Comparison of ENCODE assay signal across 11 cellular contexts in the genomic region with DNA sequence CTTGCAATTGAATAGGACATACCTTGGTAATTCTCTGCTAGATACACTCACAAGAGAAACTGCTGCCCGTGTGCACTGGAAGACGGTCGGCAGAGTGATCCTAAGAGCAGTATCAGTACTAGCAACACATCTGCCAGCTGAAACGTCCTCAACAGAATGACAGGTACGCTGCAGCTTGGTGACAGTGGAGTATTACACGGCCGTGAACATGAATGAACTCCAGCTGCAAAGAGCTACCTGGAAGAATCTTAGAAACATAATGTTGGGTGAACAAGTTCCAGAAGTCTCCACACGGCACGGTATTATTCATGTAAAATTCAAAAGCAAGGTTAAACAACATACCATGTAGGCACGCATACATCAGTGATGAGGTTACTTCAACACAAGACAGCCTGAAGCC.
"Had no signal": no experiment of that assay in that cellular context is flagged by ENCODE, and none has a peak within 500 bp of the region (broad histone marks: within the 10 kb centered on the region; RNA-seq: fewer than 3 reads in every experiment).

No MANE protein-coding gene starts in this region.

- H3K4me3 Mint-ChIP-seq: GM23338, H9, HFFc6 had no signal

- FAIRE-seq: H1, H54 had no signal

- H3K4me3 ChIP-seq: GM23338 had no signal

- H3K9me3 Mint-ChIP-seq: GM23338, H9, HFFc6 had no signal

- H2AFZ ChIP-seq: GM23338 had no signal

- H3K9ac ChIP-seq: KMS-11 had no signal

- H3K27ac ChIP-seq: HL-60, KMS-11 had no signal

- DNase-seq: H9, HCEC 1CT, HFFc6, IMR-90, Karpas-422, KBM-7 had no signal

- H3K4me2 ChIP-seq: GM23338, KMS-11 had no signal

- H3K27ac Mint-ChIP-seq: GM23338, HFFc6 had no signal
